1 cellular context compared by ENCODE assay signal in the genomic region with DNA sequence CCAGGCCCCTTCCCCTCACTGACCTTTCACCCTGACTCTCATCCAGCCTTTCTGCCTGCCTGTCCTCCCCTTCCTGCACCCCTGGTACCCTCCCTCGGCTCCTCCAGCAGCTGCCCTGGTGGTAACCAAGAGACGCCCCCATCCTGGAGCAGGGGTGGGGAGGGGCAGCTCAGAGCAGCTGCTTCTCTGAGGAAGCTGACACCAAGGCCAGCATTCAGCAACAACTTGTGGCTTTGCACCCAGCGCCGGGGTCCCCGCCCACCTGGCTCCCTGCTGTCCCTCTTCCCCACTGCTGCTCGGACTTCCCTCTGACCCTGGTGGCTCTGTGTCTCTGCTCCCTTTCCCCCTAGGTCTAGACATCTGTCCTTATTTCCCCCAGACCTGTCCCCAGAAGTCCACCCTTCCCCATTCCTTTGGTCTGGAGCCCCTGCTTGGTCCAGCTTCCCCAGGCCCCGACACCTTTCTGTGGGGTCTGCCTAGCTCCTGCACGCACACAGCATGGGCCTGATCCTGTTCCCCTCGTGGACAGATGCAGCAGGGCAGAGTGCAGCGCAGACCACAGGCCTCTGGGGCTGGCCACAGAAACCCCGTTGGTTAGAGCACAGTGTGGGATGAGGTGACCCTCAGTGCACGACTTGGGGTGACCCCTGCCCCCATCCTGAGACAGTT.
TF ChIP-seq lines count a peak whose summit lies in the region.

No MANE protein-coding gene starts in this region.

TF ChIP-seq in IMR-90, 13 proteins besides CTCF, POLR2A, EP300 and RAD21:
- TF ChIP-seq RCOR1 (IDR thresholded peaks at IDR 0.05; ENCODE audit: insufficient replicate concordance, low read length) = no peak
- no peak for TF ChIP-seq CHD1 (IDR thresholded peaks at IDR 0.05; ENCODE audit: low read depth, low read length)
- no peak for TF ChIP-seq CEBPB (IDR thresholded peaks at IDR 0.05; ENCODE audit: low read depth, low read length)
- TF ChIP-seq MAZ (IDR thresholded peaks at IDR 0.05; ENCODE audit: borderline replicate concordance, low read depth, low read length) = no peak
- no peak for TF ChIP-seq SMC3 (IDR thresholded peaks at IDR 0.05; ENCODE audit: low read depth, low read length)
- no peak for TF ChIP-seq BHLHE40 (IDR thresholded peaks at IDR 0.05; ENCODE audit: low read depth, low read length)
- no peak for TF ChIP-seq MXI1 (IDR thresholded peaks at IDR 0.05; ENCODE audit: borderline replicate concordance, low read depth, low read length)
- no peak for TF ChIP-seq NFE2L2 (IDR thresholded peaks at IDR 0.05; ENCODE audit: low read depth, low read length)
- TF ChIP-seq MAFK (IDR thresholded peaks at IDR 0.05; ENCODE audit: low read depth, low read length) = no peak
- TF ChIP-seq, protein P1, sequence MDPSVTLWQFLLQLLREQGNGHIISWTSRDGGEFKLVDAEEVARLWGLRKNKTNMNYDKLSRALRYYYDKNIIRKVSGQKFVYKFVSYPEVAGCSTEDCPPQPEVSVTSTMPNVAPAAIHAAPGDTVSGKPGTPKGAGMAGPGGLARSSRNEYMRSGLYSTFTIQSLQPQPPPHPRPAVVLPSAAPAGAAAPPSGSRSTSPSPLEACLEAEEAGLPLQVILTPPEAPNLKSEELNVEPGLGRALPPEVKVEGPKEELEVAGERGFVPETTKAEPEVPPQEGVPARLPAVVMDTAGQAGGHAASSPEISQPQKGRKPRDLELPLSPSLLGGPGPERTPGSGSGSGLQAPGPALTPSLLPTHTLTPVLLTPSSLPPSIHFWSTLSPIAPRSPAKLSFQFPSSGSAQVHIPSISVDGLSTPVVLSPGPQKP (IDR thresholded peaks at IDR 0.05; ENCODE audit: borderline replicate concordance, low read depth, low read length) = no peak
- TF ChIP-seq, protein P2, sequence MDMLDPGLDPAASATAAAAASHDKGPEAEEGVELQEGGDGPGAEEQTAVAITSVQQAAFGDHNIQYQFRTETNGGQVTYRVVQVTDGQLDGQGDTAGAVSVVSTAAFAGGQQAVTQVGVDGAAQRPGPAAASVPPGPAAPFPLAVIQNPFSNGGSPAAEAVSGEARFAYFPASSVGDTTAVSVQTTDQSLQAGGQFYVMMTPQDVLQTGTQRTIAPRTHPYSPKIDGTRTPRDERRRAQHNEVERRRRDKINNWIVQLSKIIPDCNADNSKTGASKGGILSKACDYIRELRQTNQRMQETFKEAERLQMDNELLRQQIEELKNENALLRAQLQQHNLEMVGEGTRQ (IDR thresholded peaks at IDR 0.05; ENCODE audit: low read depth, low read length) = no peak
- no peak for TF ChIP-seq FOS (IDR thresholded peaks at IDR 0.05; ENCODE audit: low read depth, low read length)
- no peak for TF ChIP-seq RFX5 (IDR thresholded peaks at IDR 0.05; ENCODE audit: low read depth, low read length)
